Comparison of ENCODE assay signal across 12 cellular contexts in genomic region chr15:70503073-70503745, GRCh38.
DNase-seq lines count a peak whose midpoint lies in the region; ATAC-seq and TF ChIP-seq lines count a peak whose summit lies in the region.
"Had no signal": no experiment of that assay in that cellular context is flagged by ENCODE, and none has a peak within 500 bp of the region (broad histone marks: within the 10 kb centered on the region; RNA-seq: fewer than 3 reads in every experiment).

No MANE protein-coding gene starts in this region.

- TF ChIP-seq POLR2A in transverse colon (IDR thresholded peaks at IDR 0.05) (no peak), prostate gland (IDR thresholded peaks at IDR 0.05) (no peak)

- peak overlapping the region; percentile 70 for H3K27ac Mint-ChIP-seq in T-helper 1 cell treated with Interleukin-12 subunit alpha and Interleukin-12 subunit beta and Interleukin-4 antibody, amounts not matched to agents 30 μg/mL and 1 μg/mL, for 36 hours

- no peak overlapping the region for H2AFZ ChIP-seq in neuronal stem cell (ENCODE audit: low read length)

- H3K4me2 ChIP-seq in neuronal stem cell (ENCODE audit: insufficient read depth, low read length, poor library complexity, severe bottlenecking): no peak overlapping the region

- H4K91ac ChIP-seq in neuronal stem cell (ENCODE audit: low read depth, low read length, poor library complexity): no peak overlapping the region

- intact Hi-C loops in transverse colon (cut with DNase I; ENCODE audit: low total_unique reads): no loop called here
- intact Hi-C loops in prostate gland (cut with DNase I): no loop called here

- no peak overlapping the region for H3K14ac ChIP-seq in neuronal stem cell (ENCODE audit: low read length)

- H3K36me3 ChIP-seq in neuronal stem cell (replicated peaks in 1 of 2; ENCODE audit: control insufficient read depth in 2 of 2, insufficient read depth in 2 of 2, low read length in 2 of 2) (no peaks in the 10 kb centered on the region), transverse colon (no peaks in the 10 kb centered on the region), prostate gland (no peaks in the 10 kb centered on the region)

- no peak overlapping the region for H3K4me3 ChIP-seq in neuronal stem cell (ENCODE audit: low read length in 2 of 2)
- H3K4me3 ChIP-seq in transverse colon: no peak overlapping the region
- H3K4me3 ChIP-seq in prostate gland: no peak overlapping the region
- H3K4me3 ChIP-seq: SK-N-MC had no signal

- no peaks in the 10 kb centered on the region for H3K27me3 Mint-ChIP-seq in T-helper 1 cell treated with Interleukin-12 subunit alpha and Interleukin-12 subunit beta and Interleukin-4 antibody, amounts not matched to agents 30 μg/mL and 1 μg/mL, for 36 hours (ENCODE audit: low read depth)

- no peak for DNase-seq in T-helper 1 cell
- peak; percentile 53 for DNase-seq in NAMALWA (ENCODE audit: low spot score)
- DNase-seq in neuronal stem cell (ENCODE audit: low spot score): no peak
- DNase-seq in transverse colon: no peak
- DNase-seq in GOT3 (lab: John Stamatoyannopoulos, UW): no peak
- no peak for DNase-seq in prostate gland (ENCODE audit: low spot score)
- DNase-seq: 8988T, head of caudate nucleus, mesendoderm had no signal

- peaks cover 0 to 3% of the 10 kb centered on the region in 2 donors for H3K9me3 ChIP-seq in neuronal stem cell (replicated peaks in 1 of 2; ENCODE audit: control insufficient read depth in 2 of 2, insufficient read depth in 1 of 2, low read depth in 1 of 2, low read length in 2 of 2)
- no peaks in the 10 kb centered on the region for H3K9me3 ChIP-seq in transverse colon
- H3K9me3 ChIP-seq in prostate gland: no peaks in the 10 kb centered on the region

- TF ChIP-seq EP300 in transverse colon (IDR thresholded peaks at IDR 0.05; ENCODE audit: low read depth): no peak

- H2AK5ac ChIP-seq in neuronal stem cell (ENCODE audit: low read depth, low read length): no peak overlapping the region

- no CpG with 5 or more reads among the region's 8 CpGs for WGBS in neuronal stem cell (ENCODE audit: extremely low coverage in 2 of 2, insufficient read length in 2 of 2, insufficient replicate concordance in 1 of 2), 2 donors
- 71% methylated on average over 8 of the region's 8 CpGs; no CpG with 5 or more reads in 1 of the 2 donors for WGBS in transverse colon (ENCODE audit: low coverage in 1 of 2), 2 donors
- 86% methylated on average over 8 of the region's 8 CpGs for WGBS in prostate gland

- H3K27ac ChIP-seq in neuronal stem cell (replicated peaks; ENCODE audit: low read length) (no peak overlapping the region), transverse colon (no peak overlapping the region), prostate gland (no peak overlapping the region)
- H3K27ac ChIP-seq: SK-N-MC had no signal

- H3K27me3 ChIP-seq in neuronal stem cell (ENCODE audit: control insufficient read depth in 3 of 3, insufficient read depth in 3 of 3, low read depth in 1 of 3, low read length in 3 of 3) (peaks cover 0 to 3% (median 0%) of the 10 kb centered on the region in 3 experiments), transverse colon (no peaks in the 10 kb centered on the region), prostate gland (replicated peaks; ENCODE audit: insufficient read depth) (no peaks in the 10 kb centered on the region)

- no peak overlapping the region for H4K8ac ChIP-seq in neuronal stem cell (ENCODE audit: low read depth, low read length)

- H3K79me1 ChIP-seq in neuronal stem cell (ENCODE audit: low read depth, low read length): no peaks in the 10 kb centered on the region

- no peak overlapping the region for H3K23ac ChIP-seq in neuronal stem cell (ENCODE audit: low read depth, low read length, poor library complexity)

- peak overlapping the region; percentile 70 for H3K4me3 Mint-ChIP-seq in T-helper 1 cell treated with Interleukin-12 subunit alpha and Interleukin-12 subunit beta and Interleukin-4 antibody, amounts not matched to agents 30 μg/mL and 1 μg/mL, for 36 hours

- H2BK12ac ChIP-seq in neuronal stem cell (ENCODE audit: low read length): no peak overlapping the region

- H3K18ac ChIP-seq in neuronal stem cell (ENCODE audit: low read length): peak overlapping the region; percentile 15

- H3K4me1 ChIP-seq in neuronal stem cell (ENCODE audit: control insufficient read depth in 2 of 2, insufficient read depth in 1 of 2, low read depth in 1 of 2, low read length in 2 of 2): peaks cover 0 to 17% of the 10 kb centered on the region in 2 donors
- peaks cover 0 to 29% (median 17%) of the 10 kb centered on the region in 4 donors for H3K4me1 ChIP-seq in transverse colon
- peaks cover 18% of the 10 kb centered on the region for H3K4me1 ChIP-seq in prostate gland (replicated peaks)

- H2BK15ac ChIP-seq in neuronal stem cell (ENCODE audit: low read length): no peak overlapping the region

- peaks cover 3% of the 10 kb centered on the region for H3K36me3 Mint-ChIP-seq in T-helper 1 cell treated with Interleukin-12 subunit alpha and Interleukin-12 subunit beta and Interleukin-4 antibody, amounts not matched to agents 30 μg/mL and 1 μg/mL, for 36 hours (ENCODE audit: low read depth)

- in situ Hi-C loops in transverse colon (cut with MboI; ENCODE audit: low pct_ligation_motif_present in 1 of 4, low pct_unique_long_range_greater_than_20kb in 1 of 4, low sequenced_read_pairs in 3 of 4): no loop called here

- peaks cover 7% of the 10 kb centered on the region for H3K9me3 Mint-ChIP-seq in T-helper 1 cell treated with Interleukin-12 subunit alpha and Interleukin-12 subunit beta and Interleukin-4 antibody, amounts not matched to agents 30 μg/mL and 1 μg/mL, for 36 hours

- H3K4ac ChIP-seq in neuronal stem cell (ENCODE audit: low read length): no peak overlapping the region

- H2BK120ac ChIP-seq in neuronal stem cell (ENCODE audit: low read depth, low read length): no peak overlapping the region

- ATAC-seq in GM21528 (IDR thresholded peaks at IDR 0.05; ENCODE audit: low FRiP score, unreplicated experiment): peak; percentile 42

- H3K9ac ChIP-seq in neuronal stem cell (ENCODE audit: low read depth, low read length, poor library complexity): no peak overlapping the region

- no peak for TF ChIP-seq CTCF in transverse colon (IDR thresholded peaks at IDR 0.05)
- TF ChIP-seq CTCF in prostate gland (IDR thresholded peaks at IDR 0.05): no peak

- peaks cover 55% of the 10 kb centered on the region for H3K4me1 Mint-ChIP-seq in T-helper 1 cell treated with Interleukin-12 subunit alpha and Interleukin-12 subunit beta and Interleukin-4 antibody, amounts not matched to agents 30 μg/mL and 1 μg/mL, for 36 hours (ENCODE audit: low read depth)

- no peak overlapping the region for H2BK5ac ChIP-seq in neuronal stem cell (ENCODE audit: low read length)
